9 cellular contexts compared by ENCODE assay signal in the genomic region with DNA sequence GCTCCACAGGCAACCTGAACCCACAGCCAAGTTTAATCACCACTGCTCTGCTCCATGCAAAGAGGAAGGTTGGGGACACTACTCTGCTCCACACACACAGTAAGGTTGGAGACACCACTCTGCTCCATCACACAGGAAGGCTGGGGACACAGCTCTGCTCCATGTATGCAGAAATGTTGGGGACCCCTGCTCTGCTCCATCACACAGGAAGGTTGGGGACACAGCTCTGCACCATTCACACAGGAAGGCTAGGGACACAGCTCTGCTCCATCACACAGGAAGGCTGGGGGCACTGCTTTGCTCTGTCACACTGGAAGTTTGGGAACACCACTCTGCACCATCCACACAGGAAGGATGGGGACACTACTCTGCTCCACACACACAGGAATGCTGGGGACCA. TPM values are rescaled to one million over a fixed set of nuclear protein-coding genes. Genes with fewer than 3 reads are reported as not detected.
"Had no signal": no experiment of that assay in that cellular context is flagged by ENCODE, and none has a peak within 500 bp of the region (broad histone marks: within the 10 kb centered on the region; RNA-seq: fewer than 3 reads in every experiment).

No MANE protein-coding gene starts in this region.

- DNase-seq: GDM1, GF-D8 had no signal

- FAIRE-seq: G401.6, GM12878, GM12891, GM12892, GM18507, GM19239 had no signal

- H3K4me3 ChIP-seq: GM12878 had no signal

RNA-seq across cellular contexts. Expression of gene ADARB2, which starts 14.8 kb away (rescaled TPM):
- total RNA-seq: G401 had no signal
